Comparison of ENCODE assay signal across 18 cellular contexts in genomic region chr15:78453447-78453846, GRCh38. TPM values are rescaled to one million over a fixed set of nuclear protein-coding genes. Genes with fewer than 3 reads are reported as not detected.
A peak's percentile ranks its signal among the peaks of the same experiment; 100 is the strongest.
DNase-seq lines count a peak whose midpoint lies in the region; ATAC-seq, FAIRE-seq and TF ChIP-seq lines count a peak whose summit lies in the region.
"Had no signal": no experiment of that assay in that cellular context is flagged by ENCODE, and none has a peak within 500 bp of the region (broad histone marks: within the 10 kb centered on the region; RNA-seq: fewer than 3 reads in every experiment).

No MANE protein-coding gene starts in this region.

- H3K79me2 ChIP-seq in HepG2 (ENCODE audit: insufficient read depth, low read length) (peaks cover 99% of the 10 kb centered on the region), smooth muscle cell (ENCODE audit: low read depth) (peaks cover 100% of the 10 kb centered on the region)

- H3K27me3 Mint-ChIP-seq in endodermal cell (ENCODE audit: insufficient read depth) = no peaks in the 10 kb centered on the region

- TF ChIP-seq POLR2A in right lobe of liver (IDR thresholded peaks at IDR 0.05) = no peak
- TF ChIP-seq POLR2A in HepG2 (IDR thresholded peaks at IDR 0.05; ENCODE audit: insufficient read depth in 1 of 2, low read depth in 2 of 2, low read length in 2 of 2) = no peak
- TF ChIP-seq POLR2A in heart left ventricle (IDR thresholded peaks at IDR 0.05) = no peak

- no peak for TF ChIP-seq EP300 in HepG2 (IDR thresholded peaks at IDR 0.05; ENCODE audit: low read depth in 2 of 2, low read length in 2 of 2)
- no peak for TF ChIP-seq EP300 in HepG2 (CRISPR knock-in tag; IDR thresholded peaks at IDR 0.05; ENCODE audit: borderline replicate concordance)

- H3K9me3 Mint-ChIP-seq in endodermal cell = no peaks in the 10 kb centered on the region
- H3K9me3 Mint-ChIP-seq: activated T-helper 2 cell treated with anti-CD3 and anti-CD28 coated beads, Interferon-gamma antibody, Interleukin-2, Interleukin-4, amounts not matched to agents 10 μg/mL and 5 μg/mL and 100 μg/mL, durations not matched to agents 14 hours and 24 hours and 36 hours had no signal

- H3F3A ChIP-seq in smooth muscle cell (ENCODE audit: low read depth) = no peaks in the 10 kb centered on the region

- H3K4me3 Mint-ChIP-seq in endodermal cell = no peak overlapping the region

- WGBS in right lobe of liver (ENCODE audit: insufficient coverage, low coverage, low lambda C conversion rate, missing lambda C conversion rate) = 48% methylated on average over 2 of the region's 2 CpGs
- WGBS in HepG2 (ENCODE audit: low lambda C conversion rate) = 97% methylated on average over 2 of the region's 2 CpGs
- WGBS in endodermal cell (ENCODE audit: insufficient coverage in 1 of 2, insufficient read length in 1 of 2), 2 experiments = 74 to 100% methylated on average over 1 to 2 of the region's 2 CpGs
- 68% methylated on average over 2 of the region's 2 CpGs for WGBS in smooth muscle cell (ENCODE audit: low lambda C conversion rate)
- WGBS in heart left ventricle, 4 donors = 57 to 71% (median 67%) methylated on average over 2 of the region's 2 CpGs

- FAIRE-seq in HepG2 (lab: Jason Lieb, UNC) = no peak

- peaks cover 12% of the 10 kb centered on the region for H3K4me1 Mint-ChIP-seq in endodermal cell

- no peak overlapping the region for H2AFZ ChIP-seq in HepG2 (ENCODE audit: low read length)
- H2AFZ ChIP-seq in smooth muscle cell (ENCODE audit: low read depth) = no peak overlapping the region

- H3K27ac Mint-ChIP-seq in endodermal cell = peak overlapping the region; percentile 1

- H4K20me1 ChIP-seq in HepG2 (ENCODE audit: insufficient read depth, low read length) = peaks cover 32% of the 10 kb centered on the region
- peaks cover 100% of the 10 kb centered on the region for H4K20me1 ChIP-seq in smooth muscle cell (ENCODE audit: low read depth)

- H3K9me3 ChIP-seq in right lobe of liver (no peaks in the 10 kb centered on the region), HepG2 (ENCODE audit: low read length) (no peaks in the 10 kb centered on the region), Panc1 (ENCODE audit: control insufficient read depth, insufficient read depth, low read depth, low read length) (no peaks in the 10 kb centered on the region), endodermal cell (ENCODE audit: control insufficient read depth, low read length) (no peaks in the 10 kb centered on the region), smooth muscle cell (replicated peaks; ENCODE audit: low read depth) (no peaks in the 10 kb centered on the region), heart left ventricle (no peaks in the 10 kb centered on the region)
- H3K9me3 ChIP-seq: HAP-1, vagina had no signal

- peaks cover 17% of the 10 kb centered on the region for H3K36me3 Mint-ChIP-seq in endodermal cell (ENCODE audit: low read depth)

- ATAC-seq in right lobe of liver (peak in 3 of 4 donors; percentile 28 to 44 (median 32)), HepG2 (no peak), Panc1 (no peak), heart left ventricle (no peak), GM21529 (IDR thresholded peaks at IDR 0.05; ENCODE audit: unreplicated experiment) (no peak)
- ATAC-seq: left ventricle myocardium superior had no signal

- H3K4me1 ChIP-seq in right lobe of liver (peaks cover 0 to 35% (median 11%) of the 10 kb centered on the region in 4 donors), HepG2 (ENCODE audit: insufficient read depth, low read length) (peaks cover 67% of the 10 kb centered on the region), Panc1 (ENCODE audit: control insufficient read depth, insufficient read depth, low read length) (peaks cover 87% of the 10 kb centered on the region), endodermal cell (ENCODE audit: control insufficient read depth, insufficient read depth, low read length) (no peaks in the 10 kb centered on the region), smooth muscle cell (ENCODE audit: low read depth) (peaks cover under 1% of the 10 kb centered on the region), heart left ventricle (peaks cover 0 to 82% (median 62%) of the 10 kb centered on the region in 12 donors)

- H3K27ac ChIP-seq in right lobe of liver (no peak overlapping the region), HepG2 (ENCODE audit: extremely low read length, insufficient read depth, low read length) (no peak overlapping the region), Panc1 (ENCODE audit: low read length) (peak overlapping the region; percentile 95), endodermal cell (ENCODE audit: low read depth, low read length) (no peak overlapping the region), smooth muscle cell (ENCODE audit: low read depth) (no peak overlapping the region), heart left ventricle (peak overlapping the region in 1 of 12 donors; percentile 73)
- H3K27ac ChIP-seq: epithelial cell of prostate, SK-N-MC had no signal

- in situ Hi-C loops in HepG2 (cut with HindIII; ENCODE audit: extremely low pct_ligation_motif_present, low pct_unique_long_range_greater_than_20kb) (no loop called here), Panc1 (cut with HindIII; ENCODE audit: low pct_unique_long_range_greater_than_20kb, low sequenced_read_pairs) (no loop called here)

- TF ChIP-seq CTCF in right lobe of liver (IDR thresholded peaks at IDR 0.05) = no peak
- no peak for TF ChIP-seq CTCF in HepG2 (CRISPR knock-in tag; IDR thresholded peaks at IDR 0.05)
- TF ChIP-seq CTCF in Panc1 (IDR thresholded peaks at IDR 0.05) = no peak
- TF ChIP-seq CTCF in endodermal cell (conservative IDR thresholded peaks at IDR 0.05) = no peak
- no peak for TF ChIP-seq CTCF in smooth muscle cell (IDR thresholded peaks at IDR 0.05; ENCODE audit: borderline replicate concordance, insufficient read depth, poor library complexity, severe bottlenecking)
- no peak for TF ChIP-seq CTCF in heart left ventricle (IDR thresholded peaks at IDR 0.05)

- DNase-seq in right lobe of liver (no peak), HepG2 (ENCODE audit: low spot score) (no peak), Panc1 (ENCODE audit: low read depth, low spot score) (no peak), endodermal cell (no peak), smooth muscle cell (lab: John Stamatoyannopoulos, UW; ENCODE audit: unreplicated experiment) (no peak), RPMI8226 (no peak), heart left ventricle (no peak)
- DNase-seq: activated CD4-positive, alpha-beta T cell treated with anti-CD3 and anti-CD28 coated beads for 48 hours; left ventricle myocardium superior; NCI-H1436; NCI-H774; occipital lobe had no signal

- no peaks in the 10 kb centered on the region for H3K27me3 ChIP-seq in right lobe of liver
- no peaks in the 10 kb centered on the region for H3K27me3 ChIP-seq in HepG2 (ENCODE audit: control insufficient read depth in 1 of 2, insufficient read depth in 2 of 2, low read length in 2 of 2)
- H3K27me3 ChIP-seq in Panc1 (ENCODE audit: control insufficient read depth, insufficient read depth, low read length) = no peaks in the 10 kb centered on the region
- H3K27me3 ChIP-seq in endodermal cell (ENCODE audit: control insufficient read depth, insufficient read depth, low read length, poor library complexity, severe bottlenecking) = no peaks in the 10 kb centered on the region
- H3K27me3 ChIP-seq in smooth muscle cell (ENCODE audit: low read depth) = no peaks in the 10 kb centered on the region
- H3K27me3 ChIP-seq in heart left ventricle = no peaks in the 10 kb centered on the region
- H3K27me3 ChIP-seq: vagina had no signal

- BruUV-seq in HepG2 (replicated peaks; lab: Mats Ljungman, UMichigan) (no TSS peak), Panc1 (replicated peaks; lab: Mats Ljungman, UMichigan) (TSS peak; percentile 7)

- no peaks in the 10 kb centered on the region for H3K36me3 ChIP-seq in right lobe of liver
- peaks cover 7 to 10% of the 10 kb centered on the region in 2 experiments; a peak in 4 of 5 replicates for H3K36me3 ChIP-seq in HepG2 (replicated peaks in 1 of 2; ENCODE audit: control insufficient read depth in 1 of 2, insufficient read depth in 2 of 2, low read length in 2 of 2)
- H3K36me3 ChIP-seq in Panc1 (ENCODE audit: control insufficient read depth, insufficient read depth, low read length) = no peaks in the 10 kb centered on the region
- H3K36me3 ChIP-seq in endodermal cell (ENCODE audit: control insufficient read depth, insufficient read depth, low read length) = peaks cover 39% of the 10 kb centered on the region
- no peaks in the 10 kb centered on the region for H3K36me3 ChIP-seq in smooth muscle cell (ENCODE audit: low read depth)
- peaks cover 0 to 9% (median 0%) of the 10 kb centered on the region in 9 donors for H3K36me3 ChIP-seq in heart left ventricle
- H3K36me3 ChIP-seq: vagina had no signal

- H3K9ac ChIP-seq in HepG2 (ENCODE audit: insufficient read depth, low read depth, low read length) (no peak overlapping the region), endodermal cell (ENCODE audit: extremely low read depth, low read length, poor library complexity, severe bottlenecking) (no peak overlapping the region), smooth muscle cell (ENCODE audit: low read depth) (no peak overlapping the region)

- CTCF ChIA-PET in HepG2 (lab: Yijun Ruan, JAX; ENCODE audit: low intra/inter-chr PET ratio, low total read pairs) = no interaction called here
- CTCF ChIA-PET in Panc1 (lab: Charles Lee) = no interaction called here

- POLR2A ChIA-PET in HepG2 (lab: Yijun Ruan, JAX) = interaction anchor here (1.4 kb wide), 1 partner anchor 15 kb away, joined by 6 read pairs; the partner anchor contains the start of gene IREB2
- POLR2A ChIA-PET in Panc1 (lab: Charles Lee) = no interaction called here

- intact Hi-C loops in right lobe of liver (cut with DNase I) (no loop called here), HepG2 (cut with micrococcal nuclease; ENCODE audit: unreplicated experiment) (no loop called here), Panc1 (cut with micrococcal nuclease; ENCODE audit: unreplicated experiment) (no loop called here), heart left ventricle (cut with DNase I) (no loop called here)

- TF ChIP-seq RAD21 in HepG2 (CRISPR knock-in tag; IDR thresholded peaks at IDR 0.05) = no peak

- H3K4me3 ChIP-seq in right lobe of liver (no peak overlapping the region), HepG2 (replicated peaks in 1 of 3; ENCODE audit: insufficient read depth in 1 of 3, low read depth in 2 of 3, low read length in 3 of 3) (no peak overlapping the region), Panc1 (ENCODE audit: low read depth in 2 of 2, low read length in 2 of 2) (no peak overlapping the region), endodermal cell (ENCODE audit: low read length) (no peak overlapping the region), smooth muscle cell (no peak overlapping the region), heart left ventricle (no peak overlapping the region)
- H3K4me3 ChIP-seq: HAP-1, SK-N-MC, vagina had no signal

- H3K4me2 ChIP-seq in HepG2 (ENCODE audit: low read depth, low read length) (no peak overlapping the region), smooth muscle cell (no peak overlapping the region)

RNA-seq across cellular contexts. Expression of gene IREB2, which starts 15.4 kb away (rescaled TPM):
- total RNA-seq in right lobe of liver = 10 to 100 TPM; 17.1 to 36.2 (median 25.6) TPM
- total RNA-seq in HepG2 (2016; rRNA removed; fragmentation: Illumina TruSeq; extraction: Trizol) = 30.4 and 66.4 TPM in 2 replicates
- 4.8 and 10.3 TPM in 2 replicates for total RNA-seq in HepG2 (2016; cell fraction: cytosol; rRNA removed; fragmentation: Illumina TruSeq; extraction: Trizol; ENCODE audit: low read depth)
- total RNA-seq in HepG2 (2016; cell fraction: insoluble cytoplasmic fraction; rRNA removed; fragmentation: Illumina TruSeq; extraction: Trizol) = 28.4 and 65.6 TPM in 2 replicates
- total RNA-seq in HepG2 (2016; cell fraction: membrane; rRNA removed; fragmentation: Illumina TruSeq; extraction: Trizol) = 15.3 and 17.3 TPM in 2 replicates
- 42.4 and 45.9 TPM in 2 replicates for total RNA-seq in HepG2 (2016; cell fraction: nucleus; rRNA removed; fragmentation: Illumina TruSeq; extraction: Trizol)
- 19.1 and 24.2 TPM in 2 replicates for polyA plus RNA-seq in HepG2 (2011; rRNA removed)
- 8.7 and 13.2 TPM in 2 replicates for polyA plus RNA-seq in HepG2 (2011; cell fraction: cytosol; rRNA removed)
- 16.6 and 19.4 TPM in 2 replicates for polyA plus RNA-seq in HepG2 (2011; cell fraction: nucleus; rRNA removed)
- polyA plus RNA-seq in HepG2 (2012) = 28.6 and 38.1 TPM in 2 replicates
- polyA plus RNA-seq in HepG2 (2016; cell fraction: cytosol; fragmentation: Illumina TruSeq; extraction: Trizol; ENCODE audit: low read depth) = 1.3 and 1.4 TPM in 2 replicates
- 42.2 and 43.3 TPM in 2 replicates for polyA plus RNA-seq in HepG2 (2016; cell fraction: insoluble cytoplasmic fraction; fragmentation: Illumina TruSeq; extraction: Trizol; ENCODE audit: low read depth)
- 4.5 and 5.2 TPM in 2 replicates for polyA plus RNA-seq in HepG2 (2016; cell fraction: membrane; fragmentation: Illumina TruSeq; extraction: Trizol; ENCODE audit: low read depth)
- polyA plus RNA-seq in HepG2 (2016; cell fraction: nucleus; fragmentation: Illumina TruSeq; extraction: Trizol; ENCODE audit: insufficient read depth, low read depth) = 37.4 and 43.1 TPM in 2 replicates
- polyA minus RNA-seq in HepG2 (2011; rRNA and poly(A)+ RNA removed; ENCODE audit: low replicate concordance) = 21.8 and 39.0 TPM in 2 replicates
- 40.3 and 45.6 TPM in 2 replicates for polyA minus RNA-seq in HepG2 (2011; cell fraction: cytosol; rRNA and poly(A)+ RNA removed)
- 82.4 and 84.9 TPM in 2 replicates for polyA minus RNA-seq in HepG2 (2011; cell fraction: nucleus; rRNA and poly(A)+ RNA removed)
- 71.7 TPM for total RNA-seq in Panc1 (2021; ENCODE audit: unreplicated experiment)
- 18.8 TPM for polyA plus RNA-seq in Panc1 (2012; ENCODE audit: insufficient read length)
- 10 to 100 TPM; 81.4 to 92.6 TPM for total RNA-seq in endodermal cell
- polyA plus RNA-seq in endodermal cell (2013, experiment 1 of 2) = 57.5 TPM
- polyA plus RNA-seq in endodermal cell (2013, experiment 2 of 2) = 59.7 TPM
- 34.3 and 52.0 TPM in 2 replicates for total RNA-seq in smooth muscle cell
- polyA plus RNA-seq in smooth muscle cell = 13.6 and 14.1 TPM in 2 replicates
- total RNA-seq in heart left ventricle = 10 to 100 TPM; 12.9 to 50.0 (median 30.0) TPM
- polyA plus RNA-seq in heart left ventricle = 10 to 100 TPM in 1 of 2 donors, 1 to 10 TPM in 1; 6.3 to 13.3 TPM

RNA-seq across cellular contexts. Expression of gene HYKK, which starts 53.9 kb away (rescaled TPM):
- total RNA-seq in right lobe of liver (1 to 10 TPM; 3.7 to 8.9 (median 5.2) TPM), HepG2 (2016; rRNA removed; fragmentation: Illumina TruSeq; extraction: Trizol) (5.4 and 6.5 TPM in 2 replicates), Panc1 (2021; ENCODE audit: unreplicated experiment) (19.8 TPM), endodermal cell (1 to 10 TPM; 3.9 to 4.2 TPM), smooth muscle cell (0.54 and 1.7 TPM in 2 replicates), heart left ventricle (1 to 10 TPM; 4.1 to 8.7 (median 6.8) TPM)
- 5.6 and 5.8 TPM in 2 replicates for total RNA-seq in HepG2 (2016; cell fraction: cytosol; rRNA removed; fragmentation: Illumina TruSeq; extraction: Trizol; ENCODE audit: low read depth)
- 5.2 and 6.7 TPM in 2 replicates for total RNA-seq in HepG2 (2016; cell fraction: insoluble cytoplasmic fraction; rRNA removed; fragmentation: Illumina TruSeq; extraction: Trizol)
- total RNA-seq in HepG2 (2016; cell fraction: membrane; rRNA removed; fragmentation: Illumina TruSeq; extraction: Trizol) = 4.9 and 5.6 TPM in 2 replicates
- total RNA-seq in HepG2 (2016; cell fraction: nucleus; rRNA removed; fragmentation: Illumina TruSeq; extraction: Trizol) = 2.7 and 3.7 TPM in 2 replicates
- polyA plus RNA-seq in HepG2 (2011; rRNA removed) (3.5 and 3.6 TPM in 2 replicates), smooth muscle cell (2.1 and 2.4 TPM in 2 replicates), heart left ventricle (1 to 10 TPM; 2.6 to 3.3 TPM)
- polyA plus RNA-seq in HepG2 (2011; cell fraction: cytosol; rRNA removed) = 1.8 and 3.1 TPM in 2 replicates
- 2.0 and 3.1 TPM in 2 replicates for polyA plus RNA-seq in HepG2 (2011; cell fraction: nucleus; rRNA removed)
- polyA plus RNA-seq in HepG2 (2012) = 2.5 and 4.5 TPM in 2 replicates
- polyA plus RNA-seq in HepG2 (2016; cell fraction: cytosol; fragmentation: Illumina TruSeq; extraction: Trizol; ENCODE audit: low read depth) = 4.8 and 5.7 TPM in 2 replicates
- polyA plus RNA-seq in HepG2 (2016; cell fraction: insoluble cytoplasmic fraction; fragmentation: Illumina TruSeq; extraction: Trizol; ENCODE audit: low read depth) = 6.6 and 8.7 TPM in 2 replicates
- polyA plus RNA-seq in HepG2 (2016; cell fraction: membrane; fragmentation: Illumina TruSeq; extraction: Trizol; ENCODE audit: low read depth) = 4.1 and 6.7 TPM in 2 replicates
- polyA plus RNA-seq in HepG2 (2016; cell fraction: nucleus; fragmentation: Illumina TruSeq; extraction: Trizol; ENCODE audit: insufficient read depth, low read depth) = 5.0 and 5.8 TPM in 2 replicates
- polyA minus RNA-seq in HepG2 (2011; rRNA and poly(A)+ RNA removed; ENCODE audit: low replicate concordance) = 2.5 and 7.9 TPM in 2 replicates
- 2.1 and 2.3 TPM in 2 replicates for polyA minus RNA-seq in HepG2 (2011; cell fraction: cytosol; rRNA and poly(A)+ RNA removed)
- polyA minus RNA-seq in HepG2 (2011; cell fraction: nucleus; rRNA and poly(A)+ RNA removed) = 4.1 and 5.7 TPM in 2 replicates
- 8.7 TPM for polyA plus RNA-seq in Panc1 (2012; ENCODE audit: insufficient read length)
- 1.7 TPM for polyA plus RNA-seq in endodermal cell (2013, experiment 1 of 2)
- 0.99 TPM for polyA plus RNA-seq in endodermal cell (2013, experiment 2 of 2)

Comparison
In these comparisons a context has a peak if more than half of its experiments do, and no peak if none do; other contexts are left out.
1. ATAC-seq: peak in right lobe of liver (3 of 4); none in HepG2 (single experiment), Panc1 (single experiment), heart left ventricle (0 of 4) and GM21529 (single experiment).